ENCODE assay signal across 8 cellular contexts in the genomic region with DNA sequence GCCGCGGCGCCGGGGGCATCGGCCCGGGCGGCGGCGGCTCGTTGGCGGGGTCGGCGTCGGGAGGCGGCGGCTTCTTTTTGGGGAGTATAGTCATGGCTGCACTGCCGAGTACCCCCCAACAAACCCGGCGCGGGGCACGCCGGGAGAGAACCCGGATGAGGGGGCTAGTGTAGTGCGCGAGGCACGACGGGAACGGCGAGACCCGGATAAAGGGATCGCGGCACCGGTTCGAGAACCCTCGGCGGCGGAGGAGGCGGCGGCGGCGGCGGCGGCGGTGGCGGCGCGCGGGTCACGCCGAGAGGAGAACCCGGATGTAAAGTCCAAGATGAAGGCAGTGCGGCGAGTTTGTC. TPM values are rescaled to one million over a fixed set of nuclear protein-coding genes. Genes with fewer than 3 reads are reported as not detected.
DNase-seq lines count a peak whose midpoint lies in the region; ATAC-seq and TF ChIP-seq lines count a peak whose summit lies in the region.

A gene with protein sequence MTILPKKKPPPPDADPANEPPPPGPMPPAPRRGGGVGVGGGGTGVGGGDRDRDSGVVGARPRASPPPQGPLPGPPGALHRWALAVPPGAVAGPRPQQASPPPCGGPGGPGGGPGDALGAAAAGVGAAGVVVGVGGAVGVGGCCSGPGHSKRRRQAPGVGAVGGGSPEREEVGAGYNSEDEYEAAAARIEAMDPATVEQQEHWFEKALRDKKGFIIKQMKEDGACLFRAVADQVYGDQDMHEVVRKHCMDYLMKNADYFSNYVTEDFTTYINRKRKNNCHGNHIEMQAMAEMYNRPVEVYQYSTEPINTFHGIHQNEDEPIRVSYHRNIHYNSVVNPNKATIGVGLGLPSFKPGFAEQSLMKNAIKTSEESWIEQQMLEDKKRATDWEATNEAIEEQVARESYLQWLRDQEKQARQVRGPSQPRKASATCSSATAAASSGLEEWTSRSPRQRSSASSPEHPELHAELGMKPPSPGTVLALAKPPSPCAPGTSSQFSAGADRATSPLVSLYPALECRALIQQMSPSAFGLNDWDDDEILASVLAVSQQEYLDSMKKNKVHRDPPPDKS (minus strand): TSS at position 131 of the 350 bp plus-strand sequence. CDS start 37 bp downstream, at position 94.

- H3K27me3 Mint-ChIP-seq in natural killer cell (ENCODE audit: low read depth in 2 of 2) = peaks cover 0 to 7% of the 10 kb centered on the region in 2 donors
- H3K27me3 Mint-ChIP-seq in stimulated activated naive CD8-positive, alpha-beta T cell treated with anti-CD3 and anti-CD28 coated beads, Interleukin-15, Interleukin-2, amounts not matched to agents 100 ng/mL and 50 ng/mL, for 24 hours = no peaks in the 10 kb centered on the region

- no peak for TF ChIP-seq CTCF in natural killer cell (IDR thresholded peaks at IDR 0.05)

- H3K36me3 Mint-ChIP-seq in natural killer cell = no peaks in the 10 kb centered on the region
- H3K36me3 Mint-ChIP-seq in stimulated activated naive CD8-positive, alpha-beta T cell treated with anti-CD3 and anti-CD28 coated beads, Interleukin-15, Interleukin-2, amounts not matched to agents 100 ng/mL and 50 ng/mL, for 24 hours (ENCODE audit: low read depth) = peaks cover 9% of the 10 kb centered on the region

- peak within 1 kb of the TSS; percentile 96 for H3K4me3 Mint-ChIP-seq in natural killer cell
- H3K4me3 Mint-ChIP-seq in stimulated activated naive CD8-positive, alpha-beta T cell treated with anti-CD3 and anti-CD28 coated beads, Interleukin-15, Interleukin-2, amounts not matched to agents 100 ng/mL and 50 ng/mL, for 24 hours = peak within 1 kb of the TSS; percentile 98

- H3K27ac Mint-ChIP-seq in natural killer cell = peak within 1 kb of the TSS; percentile 100
- peak within 1 kb of the TSS; percentile 100 for H3K27ac Mint-ChIP-seq in stimulated activated naive CD8-positive, alpha-beta T cell treated with anti-CD3 and anti-CD28 coated beads, Interleukin-15, Interleukin-2, amounts not matched to agents 100 ng/mL and 50 ng/mL, for 24 hours

- ATAC-seq in HG02943 (IDR thresholded peaks at IDR 0.05; ENCODE audit: low read depth, unreplicated experiment) (peak; percentile 29), esophagus mucosa (peak; percentile 8), natural killer cell (peak; percentile 36 to 61 (median 47))

- no peaks in the 10 kb centered on the region for H3K9me3 Mint-ChIP-seq in natural killer cell
- H3K9me3 Mint-ChIP-seq in stimulated activated naive CD8-positive, alpha-beta T cell treated with anti-CD3 and anti-CD28 coated beads, Interleukin-15, Interleukin-2, amounts not matched to agents 100 ng/mL and 50 ng/mL, for 24 hours = no peaks in the 10 kb centered on the region

- intact Hi-C loops in natural killer cell (cut with micrococcal nuclease) = loop anchor here (2.0 to 5.0 kb wide), 4 partner anchors 21 to 1300 kb away; a partner anchor contains a TSS

- DNase-seq in NCI-H187 (lab: John Stamatoyannopoulos, UW) = peak; percentile 15 to 25
- no peak for DNase-seq in NCI-H187 treated with DMSO at 0.1 percent for 48 hours (lab: John Stamatoyannopoulos, UW)
- DNase-seq in NCI-H526 (lab: John Stamatoyannopoulos, UW) = peak; percentile 76 to 78
- DNase-seq in activated T-cell treated with anti-CD3 and anti-CD28 coated beads for 24 hours (ENCODE audit: low read depth) = peak; percentile 62
- DNase-seq in natural killer cell = peak; percentile 70

- peaks cover 30 to 51% of the 10 kb centered on the region in 2 donors for H3K4me1 Mint-ChIP-seq in natural killer cell
- H3K4me1 Mint-ChIP-seq in stimulated activated naive CD8-positive, alpha-beta T cell treated with anti-CD3 and anti-CD28 coated beads, Interleukin-15, Interleukin-2, amounts not matched to agents 100 ng/mL and 50 ng/mL, for 24 hours (ENCODE audit: low read depth) = peaks cover 53% of the 10 kb centered on the region

RNA-seq across cellular contexts. Expression of the gene that starts here (rescaled TPM):
- total RNA-seq in esophagus mucosa (20.3 TPM), natural killer cell (100 to 1,000 TPM in 1 of 3 donors, 10 to 100 TPM in 2; 92.2 to 106 (median 92.5) TPM)
